In the genomic region with DNA sequence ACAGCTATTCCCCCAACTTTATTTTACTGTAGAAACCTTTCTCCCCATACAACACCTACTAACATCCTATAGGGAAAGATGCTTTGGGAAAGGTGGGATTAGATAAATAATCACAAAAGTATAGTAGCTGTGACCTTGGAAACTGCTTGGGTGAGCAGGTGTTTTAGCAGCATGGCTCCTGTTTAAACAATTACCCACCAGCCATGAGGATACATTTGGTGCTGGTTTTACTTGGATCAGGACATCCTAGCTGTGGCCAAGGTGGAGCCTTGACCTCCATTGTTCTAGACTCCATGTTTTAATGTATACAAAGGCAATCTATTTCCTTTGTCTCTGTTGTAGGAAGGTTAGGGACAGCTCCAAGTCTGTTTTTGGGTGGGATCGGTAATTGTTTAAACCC, we compare ENCODE assay signal across 16 cellular contexts. TPM values are rescaled to one million over a fixed set of nuclear protein-coding genes. Genes with fewer than 3 reads are reported as not detected.
DNase-seq lines count a peak whose midpoint lies in the region; FAIRE-seq and TF ChIP-seq lines count a peak whose summit lies in the region.
"Had no signal": no experiment of that assay in that cellular context is flagged by ENCODE, and none has a peak within 500 bp of the region (broad histone marks: within the 10 kb centered on the region; RNA-seq: fewer than 3 reads in every experiment).

No MANE protein-coding gene starts in this region.

- H3K9me3 ChIP-seq in sigmoid colon, result no peaks in the 10 kb centered on the region
- H3K9me3 ChIP-seq: BLaER1, Caco-2 had no signal

- peak overlapping the region; percentile 63 for H3K4me3 Mint-ChIP-seq in glutamatergic neuron (ENCODE audit: unreplicated experiment)

- H3K9me3 Mint-ChIP-seq in glutamatergic neuron (ENCODE audit: unreplicated experiment), result peaks cover 20% of the 10 kb centered on the region
- H3K9me3 Mint-ChIP-seq: CD8-positive, alpha-beta memory T cell had no signal

- no peak for TF ChIP-seq CTCF in glutamatergic neuron (IDR thresholded peaks at IDR 0.05; ENCODE audit: partially characterized antibody, unreplicated experiment)
- TF ChIP-seq CTCF in sigmoid colon (IDR thresholded peaks at IDR 0.05), result no peak

- WGBS in sigmoid colon, 2 donors, result 96 to 97% methylated on average over 1 of the region's 1 CpG

- H3K27ac Mint-ChIP-seq in glutamatergic neuron (ENCODE audit: unreplicated experiment), result peak overlapping the region; percentile 87
- H3K27ac Mint-ChIP-seq: CD8-positive, alpha-beta memory T cell had no signal

- H3K27me3 ChIP-seq in sigmoid colon, result no peaks in the 10 kb centered on the region
- H3K27me3 ChIP-seq: BLaER1 had no signal

- H3K4me1 ChIP-seq in sigmoid colon, result peaks cover 0 to 9% (median 0%) of the 10 kb centered on the region in 4 donors
- H3K4me1 ChIP-seq: BLaER1, Caco-2 had no signal

- intact Hi-C loops in sigmoid colon (cut with DNase I), result no loop called here

- no peaks in the 10 kb centered on the region for H3K36me3 ChIP-seq in sigmoid colon
- H3K36me3 ChIP-seq: BLaER1 had no signal

- H3K4me1 Mint-ChIP-seq in glutamatergic neuron (ENCODE audit: low read depth, unreplicated experiment), result peaks cover 44% of the 10 kb centered on the region
- H3K4me1 Mint-ChIP-seq: CD8-positive, alpha-beta memory T cell had no signal

- no peak for FAIRE-seq in urothelium cell line (lab: Jason Lieb, UNC)
- FAIRE-seq: GM19239 had no signal

- TF ChIP-seq EP300 in sigmoid colon (IDR thresholded peaks at IDR 0.05), result no peak

- DNase-seq in NCI-H2171 treated with DMSO at 0.1 percent for 48 hours (lab: John Stamatoyannopoulos, UW) (peak; percentile 34), NCI-H2171 (lab: John Stamatoyannopoulos, UW) (no peak), NCI-H146 (lab: John Stamatoyannopoulos, UW) (peak; percentile 68), glutamatergic neuron (no peak), sigmoid colon (peak; percentile 10), urothelium cell line (ENCODE audit: low spot score) (no peak)
- no peak for DNase-seq in stimulated activated CD4-positive, alpha-beta T cell treated with anti-CD3 and anti-CD28 coated beads, Interleukin-2, amount 100 ng/mL, for 48 hours
- DNase-seq: AML-193; Caco-2; CD8-positive, alpha-beta memory T cell; DND-41; GF-D8 had no signal

- no peak overlapping the region for H3K4me3 ChIP-seq in sigmoid colon
- H3K4me3 ChIP-seq: BLaER1 had no signal

- H3K36me3 Mint-ChIP-seq in glutamatergic neuron (ENCODE audit: unreplicated experiment), result peaks cover 4% of the 10 kb centered on the region
- H3K36me3 Mint-ChIP-seq: CD8-positive, alpha-beta memory T cell had no signal

- no peak overlapping the region for H3K27ac ChIP-seq in sigmoid colon
- H3K27ac ChIP-seq: 22Rv1, BLaER1, HL-60 had no signal

- H3K27me3 Mint-ChIP-seq in glutamatergic neuron (ENCODE audit: unreplicated experiment), result peaks cover 18% of the 10 kb centered on the region

- no peak for TF ChIP-seq POLR2A in sigmoid colon (IDR thresholded peaks at IDR 0.05)

RNA-seq across cellular contexts. Expression of gene ALDH1B1, which starts 56.8 kb away (rescaled TPM):
- total RNA-seq in glutamatergic neuron (ENCODE audit: unreplicated experiment), result 15.3 TPM
- total RNA-seq in sigmoid colon, result 100 to 1,000 TPM in 2 of 4 donors, 10 to 100 TPM in 2; 35.7 to 162 (median 101) TPM
- polyA plus RNA-seq in sigmoid colon, result 10 to 100 TPM; 19.2 to 45.0 (median 24.0) TPM

Comparison
In these comparisons a context has a peak if more than half of its experiments do, and no peak if none do; other contexts are left out.
1. DNase-seq: peak in NCI-H2171 treated with DMSO at 0.1 percent for 48 hours (single experiment), NCI-H146 (single experiment) and sigmoid colon (single experiment); none in NCI-H2171 (single experiment), glutamatergic neuron (single experiment), urothelium cell line (single experiment) and stimulated activated CD4-positive, alpha-beta T cell treated with anti-CD3 and anti-CD28 coated beads, Interleukin-2, amount 100 ng/mL, for 48 hours (0 of 2).